ENCODE assay signal across 37 cellular contexts in the genomic region with DNA sequence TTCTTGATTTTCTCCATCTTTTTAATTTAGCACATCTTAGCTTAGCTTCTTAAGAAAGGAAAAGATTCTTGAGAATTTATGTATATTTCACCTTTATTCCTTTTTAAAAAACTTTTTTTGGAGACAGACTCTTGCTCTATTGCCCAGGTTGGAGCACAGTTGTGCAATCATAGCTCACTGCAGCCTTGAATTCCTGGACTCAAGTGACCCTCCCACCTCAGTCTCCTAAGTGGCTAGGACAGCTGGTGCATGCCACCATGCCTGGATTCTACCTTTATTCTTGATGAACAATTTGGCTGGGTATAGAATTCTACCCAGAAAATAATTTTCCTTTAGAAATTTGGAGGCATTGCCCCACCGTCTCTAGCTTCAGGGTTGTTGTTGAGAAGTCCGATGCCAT. TPM values are rescaled to one million over a fixed set of nuclear protein-coding genes. Genes with fewer than 3 reads are reported as not detected.
DNase-seq lines count a peak whose midpoint lies in the region; ATAC-seq, FAIRE-seq and TF ChIP-seq lines count a peak whose summit lies in the region.
"Had no signal": no experiment of that assay in that cellular context is flagged by ENCODE, and none has a peak within 500 bp of the region (broad histone marks: within the 10 kb centered on the region; RNA-seq: fewer than 3 reads in every experiment).

No MANE protein-coding gene starts in this region.

- H4K20me1 ChIP-seq in HepG2 (ENCODE audit: insufficient read depth, low read length): no peaks in the 10 kb centered on the region
- no peaks in the 10 kb centered on the region for H4K20me1 ChIP-seq in IMR-90 (ENCODE audit: insufficient read depth, low read length)
- H4K20me1 ChIP-seq in neural progenitor cell (ENCODE audit: low read depth): no peaks in the 10 kb centered on the region
- H4K20me1 ChIP-seq: BLaER1; BLaER1 treated with 17β-estradiol and CSF1 and Interleukin-3, amounts not matched to agents 10 nM and 100 nM had no signal

- H3K23ac ChIP-seq in IMR-90 (ENCODE audit: low read depth, low read length): no peak overlapping the region

- ATAC-seq in HepG2 (no peak), right lobe of liver (no peak), IMR-90 (ENCODE audit: low read depth) (no peak)
- ATAC-seq: A549; CD8-positive, alpha-beta T cell had no signal

- no peaks in the 10 kb centered on the region for H3K36me3 Mint-ChIP-seq in neural progenitor cell
- H3K36me3 Mint-ChIP-seq: CD14-positive monocyte; CD4-positive, alpha-beta memory T cell; CD4-positive, CD25-positive, alpha-beta regulatory T cell; CD8-positive, alpha-beta memory T cell; CD8-positive, alpha-beta T cell had no signal

- H3K9me3 ChIP-seq in HepG2 (ENCODE audit: low read length): no peaks in the 10 kb centered on the region
- H3K9me3 ChIP-seq in right lobe of liver: no peaks in the 10 kb centered on the region
- H3K9me3 ChIP-seq in IMR-90 (ENCODE audit: control insufficient read depth, insufficient read depth, low read length): peaks cover 2% of the 10 kb centered on the region; the same call in 1 of the 2 replicates
- H3K9me3 ChIP-seq in neural progenitor cell (ENCODE audit: low read depth): no peaks in the 10 kb centered on the region
- H3K9me3 ChIP-seq: A549, BE2C, Caco-2 had no signal

- H3K79me1 ChIP-seq in IMR-90 (ENCODE audit: low read depth in 1 of 2, low read length in 2 of 2): no peaks in the 10 kb centered on the region

- in situ Hi-C loops in HepG2 (cut with HindIII; ENCODE audit: extremely low pct_ligation_motif_present, low pct_unique_long_range_greater_than_20kb) (no loop called here), IMR-90 (cut with MboI; ENCODE audit: low sequenced_read_pairs) (no loop called here)

- H3K27me3 ChIP-seq in HepG2 (ENCODE audit: control insufficient read depth in 1 of 2, insufficient read depth in 2 of 2, low read length in 2 of 2) (no peaks in the 10 kb centered on the region), right lobe of liver (no peaks in the 10 kb centered on the region), IMR-90 (ENCODE audit: control insufficient read depth, insufficient read depth, low read length) (peaks cover 10% of the 10 kb centered on the region; the same call in 1 of the 2 replicates), neural progenitor cell (no peaks in the 10 kb centered on the region)
- H3K27me3 ChIP-seq: BE2C; BLaER1; BLaER1 treated with 17β-estradiol and CSF1 and Interleukin-3, amounts not matched to agents 10 nM and 100 nM had no signal

- H3K9ac ChIP-seq in HepG2 (ENCODE audit: insufficient read depth, low read depth, low read length): no peak overlapping the region
- no peak overlapping the region for H3K9ac ChIP-seq in IMR-90 (ENCODE audit: low read depth, low read length)
- no peak overlapping the region for H3K9ac ChIP-seq in neural progenitor cell
- H3K9ac ChIP-seq: BLaER1; BLaER1 treated with 17β-estradiol and CSF1 and Interleukin-3, amounts not matched to agents 10 nM and 100 nM had no signal

- H4K91ac ChIP-seq in IMR-90 (ENCODE audit: insufficient read depth, low read depth, low read length): no peak overlapping the region

- POLR2A ChIA-PET in HepG2 (lab: Yijun Ruan, JAX) (no interaction called here), IMR-90 (lab: Charles Lee; ENCODE audit: unreplicated experiment) (no interaction called here)

- no peak for TF ChIP-seq CTCF in HepG2 (CRISPR knock-in tag; IDR thresholded peaks at IDR 0.05)
- no peak for TF ChIP-seq CTCF in right lobe of liver (IDR thresholded peaks at IDR 0.05)
- TF ChIP-seq CTCF in IMR-90 (conservative IDR thresholded peaks at IDR 0.05; ENCODE audit: low read depth, low read length): no peak
- no peak for TF ChIP-seq CTCF in neural progenitor cell (IDR thresholded peaks at IDR 0.05)

- dilution Hi-C loops in IMR-90 (cut with HindIII; ENCODE audit: low sequenced_read_pairs, unreplicated experiment): no loop called here

- no peak overlapping the region for H3K27ac Mint-ChIP-seq in neural progenitor cell
- H3K27ac Mint-ChIP-seq: B cell; CD14-positive monocyte; CD4-positive, alpha-beta memory T cell; CD4-positive, alpha-beta T cell; CD4-positive, CD25-positive, alpha-beta regulatory T cell; CD8-positive, alpha-beta memory T cell; CD8-positive, alpha-beta T cell had no signal

- H2AK9ac ChIP-seq in IMR-90 (replicated peaks; ENCODE audit: low read depth, low read length, poor library complexity): no peak overlapping the region

- H3K27ac ChIP-seq in HepG2 (ENCODE audit: extremely low read length, insufficient read depth, low read length) (no peak overlapping the region), right lobe of liver (no peak overlapping the region), IMR-90 (ENCODE audit: insufficient read depth, low read length) (no peak overlapping the region), neural progenitor cell (no peak overlapping the region)
- H3K27ac ChIP-seq: 22Rv1; A549; BLaER1; BLaER1 treated with 17β-estradiol and CSF1 and Interleukin-3, amounts not matched to agents 10 nM and 100 nM; C4-2B had no signal

- no peak for TF ChIP-seq RAD21 in HepG2 (CRISPR knock-in tag; IDR thresholded peaks at IDR 0.05)
- TF ChIP-seq RAD21 in IMR-90 (IDR thresholded peaks at IDR 0.05; ENCODE audit: low read length): no peak
- no peak for TF ChIP-seq RAD21 in Ishikawa (IDR thresholded peaks at IDR 0.05; ENCODE audit: low read depth)

- H3K9me3 Mint-ChIP-seq in neural progenitor cell: no peaks in the 10 kb centered on the region
- H3K9me3 Mint-ChIP-seq: CD14-positive monocyte; CD4-positive, alpha-beta T cell; CD8-positive, alpha-beta memory T cell; CD8-positive, alpha-beta T cell had no signal

- intact Hi-C loops in HepG2 (cut with micrococcal nuclease; ENCODE audit: unreplicated experiment): no loop called here
- intact Hi-C loops in right lobe of liver (cut with DNase I): no loop called here
- intact Hi-C loops in IMR-90 (cut with micrococcal nuclease): no loop called here

- H3K79me2 ChIP-seq in HepG2 (ENCODE audit: insufficient read depth, low read length) (no peaks in the 10 kb centered on the region), neural progenitor cell (ENCODE audit: low read depth) (no peaks in the 10 kb centered on the region)

- H3K27me3 Mint-ChIP-seq in neural progenitor cell (ENCODE audit: insufficient read depth, low read depth): no peaks in the 10 kb centered on the region

- H4K8ac ChIP-seq in IMR-90 (ENCODE audit: low read depth in 2 of 2, low read length in 2 of 2): no peak overlapping the region

- no peak overlapping the region for H3K4me3 Mint-ChIP-seq in neural progenitor cell
- H3K4me3 Mint-ChIP-seq: B cell; CD14-positive monocyte; CD4-positive, alpha-beta memory T cell; CD4-positive, alpha-beta T cell; CD4-positive, CD25-positive, alpha-beta regulatory T cell; CD8-positive, alpha-beta memory T cell; CD8-positive, alpha-beta T cell had no signal

- H3K4me2 ChIP-seq in HepG2 (ENCODE audit: low read depth, low read length): no peak overlapping the region
- H3K4me2 ChIP-seq in IMR-90 (ENCODE audit: low read depth, low read length): no peak overlapping the region
- no peak overlapping the region for H3K4me2 ChIP-seq in neural progenitor cell
- H3K4me2 ChIP-seq: A549; BLaER1; BLaER1 treated with 17β-estradiol and CSF1 and Interleukin-3, amounts not matched to agents 10 nM and 100 nM had no signal

- no peak for DNase-seq in HepG2 (ENCODE audit: low spot score)
- DNase-seq in right lobe of liver: no peak
- DNase-seq in IMR-90: no peak
- DNase-seq in neural progenitor cell (ENCODE audit: low spot score): no peak
- no peak for DNase-seq in activated CD4-positive, alpha-beta T cell treated with anti-CD3 and anti-CD28 coated beads for 4 hours
- DNase-seq in dedifferentiated amniotic fluid mesenchymal stem cell (ENCODE audit: extremely low spot score): no peak
- no peak for DNase-seq in NCI-H187 (lab: John Stamatoyannopoulos, UW)
- DNase-seq: 8988T; ACHN; AML-193; BE2C; C1 segment of cervical spinal cord; Caco-2; Calu3; CD4-positive, alpha-beta memory T cell; CD4-positive, alpha-beta T cell; CD4-positive, CD25-positive, alpha-beta regulatory T cell; CD8-positive, alpha-beta memory T cell; CD8-positive, alpha-beta T cell; COR-L47; DMS 273 treated with DMSO at 0.1 percent for 48 hours; DMS153; DMS53; DMS79; DMS79 treated with DMSO at 0.1 percent for 48 hours; DND-41; EL had no signal

- H4K5ac ChIP-seq in IMR-90 (ENCODE audit: low read depth, low read length): no peak overlapping the region

- H3K14ac ChIP-seq in IMR-90 (replicated peaks; ENCODE audit: low read depth, low read length): no peak overlapping the region

- CTCF ChIA-PET in HepG2 (lab: Yijun Ruan, JAX; ENCODE audit: low intra/inter-chr PET ratio, low total read pairs) (no interaction called here), IMR-90 (lab: Yijun Ruan, JAX) (interaction anchor here (1.0 kb wide), 1 partner anchor 17 kb away, joined by 3 read pairs; no protein-coding TSS in a partner anchor)

- no peak overlapping the region for H3K56ac ChIP-seq in IMR-90 (ENCODE audit: extremely low read depth, insufficient read depth, low read length)

- H3K4ac ChIP-seq in IMR-90 (ENCODE audit: low read depth, low read length): no peak overlapping the region

- H2AFZ ChIP-seq in HepG2 (ENCODE audit: low read length) (no peak overlapping the region), IMR-90 (replicated peaks; ENCODE audit: low read length, poor library complexity) (no peak overlapping the region), neural progenitor cell (replicated peaks) (peak overlapping the region; percentile 22)

- H2AK5ac ChIP-seq in IMR-90 (ENCODE audit: low read depth, low read length): no peak overlapping the region

- H2BK5ac ChIP-seq in IMR-90 (ENCODE audit: low read depth, low read length, poor library complexity, severe bottlenecking): no peak overlapping the region

- no peak overlapping the region for H2BK120ac ChIP-seq in IMR-90 (ENCODE audit: low read depth, low read length)

- no peak for TF ChIP-seq EP300 in HepG2 (IDR thresholded peaks at IDR 0.05; ENCODE audit: low read depth in 2 of 2, low read length in 2 of 2)
- no peak for TF ChIP-seq EP300 in HepG2 (CRISPR knock-in tag; IDR thresholded peaks at IDR 0.05; ENCODE audit: borderline replicate concordance)
- TF ChIP-seq EP300 in Ishikawa (IDR thresholded peaks at IDR 0.05; ENCODE audit: borderline replicate concordance): no peak

- no peak for TF ChIP-seq POLR2A in HepG2 (IDR thresholded peaks at IDR 0.05; ENCODE audit: insufficient read depth in 1 of 2, low read depth in 2 of 2, low read length in 2 of 2)
- no peak for TF ChIP-seq POLR2A in right lobe of liver (IDR thresholded peaks at IDR 0.05)
- no peak for TF ChIP-seq POLR2A in IMR-90 (IDR thresholded peaks at IDR 0.05; ENCODE audit: low read depth, low read length)

- no peak overlapping the region for H2BK15ac ChIP-seq in IMR-90 (ENCODE audit: low read depth, low read length)

- H3K4me3 ChIP-seq in HepG2 (replicated peaks in 1 of 3; ENCODE audit: insufficient read depth in 1 of 3, low read depth in 2 of 3, low read length in 3 of 3) (no peak overlapping the region), right lobe of liver (no peak overlapping the region), IMR-90 (ENCODE audit: insufficient read depth, low read depth, low read length) (no peak overlapping the region), neural progenitor cell (no peak overlapping the region)
- H3K4me3 ChIP-seq: A549; BLaER1; BLaER1 treated with 17β-estradiol and CSF1 and Interleukin-3, amounts not matched to agents 10 nM and 100 nM had no signal

- H2BK20ac ChIP-seq in IMR-90 (ENCODE audit: low read depth, low read length): no peak overlapping the region

- H3F3A ChIP-seq in neural progenitor cell (ENCODE audit: low read depth): no peaks in the 10 kb centered on the region

- FAIRE-seq in HepG2 (lab: Jason Lieb, UNC): no peak
- FAIRE-seq: A204.1, A549, D721Med had no signal

- BruUV-seq in HepG2 (replicated peaks; lab: Mats Ljungman, UMichigan) (no TSS peak), IMR-90 (replicated peaks; lab: Mats Ljungman, UMichigan) (no TSS peak)

- 62% methylated on average over 2 of the region's 2 CpGs for WGBS in HepG2 (ENCODE audit: low lambda C conversion rate)
- 100% methylated on average over 2 of the region's 2 CpGs for WGBS in right lobe of liver (ENCODE audit: insufficient coverage, low coverage, low lambda C conversion rate, missing lambda C conversion rate)
- WGBS in IMR-90 (ENCODE audit: extremely low coverage in 2 of 2, insufficient read length in 1 of 2), 2 experiments: no CpG with 5 or more reads among the region's 2 CpGs

- H3K4me1 Mint-ChIP-seq in neural progenitor cell: no peaks in the 10 kb centered on the region
- H3K4me1 Mint-ChIP-seq: B cell; CD14-positive monocyte; CD4-positive, alpha-beta memory T cell; CD4-positive, CD25-positive, alpha-beta regulatory T cell; CD8-positive, alpha-beta memory T cell had no signal

- H3K4me1 ChIP-seq in HepG2 (ENCODE audit: insufficient read depth, low read length): peaks cover 31% of the 10 kb centered on the region
- H3K4me1 ChIP-seq in right lobe of liver: peaks cover 0 to 8% (median 0%) of the 10 kb centered on the region in 4 donors
- peaks cover 2% of the 10 kb centered on the region; the same call in 1 of the 2 replicates for H3K4me1 ChIP-seq in IMR-90 (ENCODE audit: control insufficient read depth, insufficient read depth, low read length)
- peaks cover 3% of the 10 kb centered on the region for H3K4me1 ChIP-seq in neural progenitor cell
- H3K4me1 ChIP-seq: A549, BE2C had no signal

- H3K36me3 ChIP-seq in HepG2 (replicated peaks in 1 of 2; ENCODE audit: control insufficient read depth in 1 of 2, insufficient read depth in 2 of 2, low read length in 2 of 2) (no peaks in the 10 kb centered on the region), right lobe of liver (no peaks in the 10 kb centered on the region), IMR-90 (ENCODE audit: control insufficient read depth, insufficient read depth, low read length) (no peaks in the 10 kb centered on the region), neural progenitor cell (no peaks in the 10 kb centered on the region)
- H3K36me3 ChIP-seq: BE2C; BLaER1; BLaER1 treated with 17β-estradiol and CSF1 and Interleukin-3, amounts not matched to agents 10 nM and 100 nM had no signal

- no peaks in the 10 kb centered on the region for H3K9me1 ChIP-seq in IMR-90 (ENCODE audit: insufficient read depth, low read length)

- no peak overlapping the region for H3K18ac ChIP-seq in IMR-90 (ENCODE audit: low read depth, low read length)

RNA-seq across cellular contexts. Expression of a gene that starts 19.5 kb away (rescaled TPM):
- 31.2 and 34.4 TPM in 2 replicates for total RNA-seq in HepG2 (2016; rRNA removed; fragmentation: Illumina TruSeq; extraction: Trizol)
- total RNA-seq in HepG2 (2016; cell fraction: cytosol; rRNA removed; fragmentation: Illumina TruSeq; extraction: Trizol; ENCODE audit: low read depth): 10.0 and 11.1 TPM in 2 replicates
- 29.9 and 30.5 TPM in 2 replicates for total RNA-seq in HepG2 (2016; cell fraction: insoluble cytoplasmic fraction; rRNA removed; fragmentation: Illumina TruSeq; extraction: Trizol)
- total RNA-seq in HepG2 (2016; cell fraction: membrane; rRNA removed; fragmentation: Illumina TruSeq; extraction: Trizol): 23.5 and 24.8 TPM in 2 replicates
- 35.1 and 41.5 TPM in 2 replicates for total RNA-seq in HepG2 (2016; cell fraction: nucleus; rRNA removed; fragmentation: Illumina TruSeq; extraction: Trizol)
- polyA plus RNA-seq in HepG2 (2011; rRNA removed): 36.4 and 38.0 TPM in 2 replicates
- polyA plus RNA-seq in HepG2 (2011; cell fraction: cytosol; rRNA removed): 16.2 and 23.4 TPM in 2 replicates
- polyA plus RNA-seq in HepG2 (2011; cell fraction: nucleus; rRNA removed): 45.0 and 62.0 TPM in 2 replicates
- polyA plus RNA-seq in HepG2 (2012): 51.3 and 74.6 TPM in 2 replicates
- polyA plus RNA-seq in HepG2 (2016; cell fraction: cytosol; fragmentation: Illumina TruSeq; extraction: Trizol; ENCODE audit: low read depth): 2.9 and 3.0 TPM in 2 replicates
- 35.7 and 40.1 TPM in 2 replicates for polyA plus RNA-seq in HepG2 (2016; cell fraction: insoluble cytoplasmic fraction; fragmentation: Illumina TruSeq; extraction: Trizol; ENCODE audit: low read depth)
- polyA plus RNA-seq in HepG2 (2016; cell fraction: membrane; fragmentation: Illumina TruSeq; extraction: Trizol; ENCODE audit: low read depth): 11.6 and 12.8 TPM in 2 replicates
- 49.0 and 51.0 TPM in 2 replicates for polyA plus RNA-seq in HepG2 (2016; cell fraction: nucleus; fragmentation: Illumina TruSeq; extraction: Trizol; ENCODE audit: insufficient read depth, low read depth)
- 14.5 and 52.0 TPM in 2 replicates for polyA minus RNA-seq in HepG2 (2011; rRNA and poly(A)+ RNA removed; ENCODE audit: low replicate concordance)
- 39.4 and 42.6 TPM in 2 replicates for polyA minus RNA-seq in HepG2 (2011; cell fraction: cytosol; rRNA and poly(A)+ RNA removed)
- 112 and 125 TPM in 2 replicates for polyA minus RNA-seq in HepG2 (2011; cell fraction: nucleus; rRNA and poly(A)+ RNA removed)
- total RNA-seq in right lobe of liver: 10 to 100 TPM; 40.2 to 53.8 (median 46.9) TPM
- total RNA-seq in IMR-90 (2012; rRNA removed): 27.2 and 29.7 TPM in 2 replicates
- 12.5 and 14.4 TPM in 2 replicates for polyA plus RNA-seq in IMR-90 (2012; rRNA removed)
- polyA plus RNA-seq in IMR-90 (2012; cell fraction: cytosol; rRNA removed): 4.0 and 12.4 TPM in 2 replicates
- polyA plus RNA-seq in IMR-90 (2012; cell fraction: nucleus; rRNA removed; ENCODE audit: low replicate concordance): 3.9 and 19.0 TPM in 2 replicates
- 38.3 and 39.3 TPM in 2 replicates for total RNA-seq in neural progenitor cell (ENCODE audit: low replicate concordance)
- total RNA-seq: B cell; CD4-positive, CD25-positive, alpha-beta regulatory T cell; CD8-positive, alpha-beta memory T cell had no signal
- polyA plus RNA-seq: CD14-positive monocyte; CD8-positive, alpha-beta memory T cell had no signal
